20 cellular contexts compared by ENCODE assay signal in genomic region chr2:37560241-37560848, GRCh38.
DNase-seq lines count a peak whose midpoint lies in the region; TF ChIP-seq lines count a peak whose summit lies in the region.
"Had no signal": no experiment of that assay in that cellular context is flagged by ENCODE, and none has a peak within 500 bp of the region (broad histone marks: within the 10 kb centered on the region; RNA-seq: fewer than 3 reads in every experiment).

No MANE protein-coding gene starts in this region.

- peaks cover 19 to 36% (median 32%) of the 10 kb centered on the region in 3 donors for H3K4me1 Mint-ChIP-seq in IgD-negative memory B cell

- POLR2A ChIA-PET in A673 (lab: Charles Lee; ENCODE audit: low non-redundant PET): no interaction called here

- no peaks in the 10 kb centered on the region for H3K27me3 ChIP-seq in A673 (replicated peaks; ENCODE audit: insufficient read depth, low read depth, low read length, poor library complexity)
- H3K27me3 ChIP-seq in brain microvascular endothelial cell (replicated peaks): no peaks in the 10 kb centered on the region
- H3K27me3 ChIP-seq in tibial artery: no peaks in the 10 kb centered on the region
- H3K27me3 ChIP-seq in Peyer's patch: no peaks in the 10 kb centered on the region
- H3K27me3 ChIP-seq: gastroesophageal sphincter, SJCRH30 had no signal

- peak overlapping the region in 2 of 3 donors; percentile 45 to 63 for H3K27ac Mint-ChIP-seq in IgD-negative memory B cell
- H3K27ac Mint-ChIP-seq: activated T-helper 17 cell treated with anti-CD3 and anti-CD28 coated beads, Interleukin-2, amount 50 U/mL, for 72 hours; T-helper 2 cell treated with Interferon-gamma antibody and Interleukin-4, amounts not matched to agents 5 μg/mL and 100 μg/mL, for 36 hours; type B pancreatic cell had no signal

- DNase-seq in A673 (ENCODE audit: low spot score) (no peak), NCI-H69 (lab: John Stamatoyannopoulos, UW) (peak; percentile 64), brain microvascular endothelial cell (no peak), tibial artery (no peak), Peyer's patch (no peak), NCI-H524 treated with DMSO at 0.1 percent for 48 hours (lab: John Stamatoyannopoulos, UW) (no peak)
- no peak for DNase-seq in activated naive CD4-positive, alpha-beta T cell (lab: John Stamatoyannopoulos, UW)
- DNase-seq: DND-41; erythroblast; left ventricle myocardium inferior; NCI-H1048; nucleus accumbens; stimulated activated naive CD8-positive, alpha-beta T cell treated with anti-CD3 and anti-CD28 coated beads, Interleukin-15, Interleukin-2, amounts not matched to agents 100 U/mL and 50 U/mL, for 24 hours had no signal

- peaks cover 0 to 1% (median 0%) of the 10 kb centered on the region in 3 donors for H3K9me3 Mint-ChIP-seq in IgD-negative memory B cell
- H3K9me3 Mint-ChIP-seq: activated T-helper 17 cell treated with anti-CD3 and anti-CD28 coated beads, Interleukin-2, amount 50 U/mL, for 72 hours; T-helper 2 cell treated with Interferon-gamma antibody and Interleukin-4, amounts not matched to agents 5 μg/mL and 100 μg/mL, for 36 hours; type B pancreatic cell had no signal

- H3K36me3 Mint-ChIP-seq in IgD-negative memory B cell: no peaks in the 10 kb centered on the region
- H3K36me3 Mint-ChIP-seq: type B pancreatic cell had no signal

- H3K4me1 ChIP-seq in A673 (ENCODE audit: insufficient read depth, low read length, poor library complexity, severe bottlenecking) (peaks cover 22% of the 10 kb centered on the region), tibial artery (peaks cover 0 to 10% (median 0%) of the 10 kb centered on the region in 4 donors), Peyer's patch (no peaks in the 10 kb centered on the region)

- H3K27me3 Mint-ChIP-seq in IgD-negative memory B cell: no peaks in the 10 kb centered on the region
- H3K27me3 Mint-ChIP-seq: activated T-helper 17 cell treated with anti-CD3 and anti-CD28 coated beads, Interleukin-2, amount 50 U/mL, for 72 hours; type B pancreatic cell had no signal

- in situ Hi-C loops in brain microvascular endothelial cell (cut with HindIII; ENCODE audit: low pct_ligation_motif_present, low sequenced_read_pairs): no loop called here

- no peak for TF ChIP-seq POLR2A in Peyer's patch (IDR thresholded peaks at IDR 0.05)

- intact Hi-C loops in A673 (cut with micrococcal nuclease; ENCODE audit: unreplicated experiment) (no loop called here), tibial artery (cut with DNase I; ENCODE audit: low total_unique reads) (no loop called here)

- TF ChIP-seq CTCF in A673 (conservative IDR thresholded peaks at IDR 0.05; ENCODE audit: low read depth, low read length) (no peak), brain microvascular endothelial cell (IDR thresholded peaks at IDR 0.05; ENCODE audit: low read depth, low read length, missing control alignments) (no peak), tibial artery (IDR thresholded peaks at IDR 0.05) (no peak), Peyer's patch (IDR thresholded peaks at IDR 0.05) (no peak)

- BruUV-seq in A673 (replicated peaks; lab: Mats Ljungman, UMichigan): no TSS peak

- CTCF ChIA-PET in A673 (lab: Charles Lee): no interaction called here

- H3K27ac ChIP-seq in A673 (ENCODE audit: low read depth, low read length, poor library complexity, severe bottlenecking): peak overlapping the region; percentile 26
- H3K27ac ChIP-seq in brain microvascular endothelial cell: peak overlapping the region; percentile 97
- no peak overlapping the region for H3K27ac ChIP-seq in tibial artery
- no peak overlapping the region for H3K27ac ChIP-seq in Peyer's patch
- H3K27ac ChIP-seq: left ventricle myocardium inferior had no signal

- no peaks in the 10 kb centered on the region for H3K36me3 ChIP-seq in A673 (ENCODE audit: insufficient read depth, low read length, poor library complexity, severe bottlenecking)
- no peaks in the 10 kb centered on the region for H3K36me3 ChIP-seq in brain microvascular endothelial cell (replicated peaks)
- no peaks in the 10 kb centered on the region for H3K36me3 ChIP-seq in tibial artery
- H3K36me3 ChIP-seq in Peyer's patch: no peaks in the 10 kb centered on the region
- H3K36me3 ChIP-seq: gastroesophageal sphincter, left ventricle myocardium inferior, SJCRH30 had no signal

- H3K4me3 Mint-ChIP-seq in IgD-negative memory B cell: no peak overlapping the region
- H3K4me3 Mint-ChIP-seq: activated T-helper 17 cell treated with anti-CD3 and anti-CD28 coated beads, Interleukin-2, amount 50 U/mL, for 72 hours; T-helper 2 cell treated with Interferon-gamma antibody and Interleukin-4, amounts not matched to agents 5 μg/mL and 100 μg/mL, for 36 hours; type B pancreatic cell had no signal

- H3K4me3 ChIP-seq in A673 (ENCODE audit: low read depth, low read length, poor library complexity, severe bottlenecking) (no peak overlapping the region), brain microvascular endothelial cell (ENCODE audit: low read depth, low read length) (no peak overlapping the region), tibial artery (no peak overlapping the region), Peyer's patch (no peak overlapping the region)
- H3K4me3 ChIP-seq: A549, gastroesophageal sphincter, left ventricle myocardium inferior, SJCRH30 had no signal

- H3K9me3 ChIP-seq in A673 (ENCODE audit: low read depth, low read length, poor library complexity, severe bottlenecking): no peaks in the 10 kb centered on the region
- no peaks in the 10 kb centered on the region for H3K9me3 ChIP-seq in tibial artery
- no peaks in the 10 kb centered on the region for H3K9me3 ChIP-seq in Peyer's patch
- H3K9me3 ChIP-seq: A549, gastroesophageal sphincter, left ventricle myocardium inferior, SJCRH30 had no signal

Comparison
In these comparisons a context has a peak if more than half of its experiments do, and no peak if none do; other contexts are left out.
1. H3K27ac ChIP-seq: peak in A673 (single experiment) and brain microvascular endothelial cell (single experiment); none in tibial artery (0 of 2) and Peyer's patch (0 of 4).